1 cellular context compared by ENCODE assay signal in genomic region chr1:151893176-151893924, GRCh38.
A peak's percentile ranks its signal among the peaks of the same experiment; 100 is the strongest.
TF ChIP-seq lines count a peak whose summit lies in the region.

No MANE protein-coding gene starts in this region.

TF ChIP-seq in endothelial cell of umbilical vein, 7 proteins besides CTCF, POLR2A, EP300 and RAD21:
- TF ChIP-seq FOS (IDR thresholded peaks at IDR 0.05; ENCODE audit: borderline replicate concordance, insufficient read depth, low read length) (peak; percentile 10), MYC (IDR thresholded peaks at IDR 0.05; ENCODE audit: low read depth, low read length) (no peak)
